ENCODE assay signal across 17 cellular contexts in genomic region chr1:68276448-68276847, GRCh38. TPM values are rescaled to one million over a fixed set of nuclear protein-coding genes. Genes with fewer than 3 reads are reported as not detected.
"Had no signal": no experiment of that assay in that cellular context is flagged by ENCODE, and none has a peak within 500 bp of the region (broad histone marks: within the 10 kb centered on the region; RNA-seq: fewer than 3 reads in every experiment).

No MANE protein-coding gene starts in this region.

- H3K4me3 ChIP-seq: esophagus muscularis mucosa, hepatocyte, mucosa of descending colon, spleen, tibial artery, upper lobe of right lung had no signal

- H3K36me3 ChIP-seq: esophagus muscularis mucosa, neutrophil, spleen, tibial artery, upper lobe of right lung had no signal

- H3K9me3 ChIP-seq: esophagus muscularis mucosa, mucosa of descending colon, neutrophil, spleen, tibial artery, upper lobe of right lung had no signal

- ATAC-seq: left lobe of liver; mucosa of descending colon; naive thymus-derived CD8-positive, alpha-beta T cell; sciatic nerve; stimulated activated memory B cell treated with anti-CD40 and anti-IgM and Interleukin-4, amounts not matched to agents 10 μg/mL and 1 μg/mL and 100 μg/mL, for 72 hours; upper lobe of right lung had no signal

- DNase-seq: effector memory CD4-positive, alpha-beta T cell; mammary epithelial cell; mucosa of descending colon; naive thymus-derived CD8-positive, alpha-beta T cell; posterior cingulate gyrus; spleen; stimulated activated CD4-positive, alpha-beta T cell treated with anti-CD3 and anti-CD28 coated beads, Interleukin-15, amount 100 ng/mL, for 24 hours; stimulated activated CD4-positive, alpha-beta T cell treated with anti-CD3 and anti-CD28 coated beads, Interleukin-1b, Interleukin-23, amount 100 ng/mL, for 48 hours; stimulated activated CD4-positive, alpha-beta T cell treated with anti-CD3 and anti-CD28 coated beads, Interleukin-4, amount 100 ng/mL, for 24 hours; tibial artery; upper lobe of right lung had no signal

- H3K4me1 ChIP-seq: esophagus muscularis mucosa, spleen, tibial artery, upper lobe of right lung had no signal

- H3K27me3 ChIP-seq: esophagus muscularis mucosa, hepatocyte, neutrophil, spleen, tibial artery, upper lobe of right lung had no signal

RNA-seq across cellular contexts. Expression of gene WLS, which starts 44.1 kb away (rescaled TPM):
- total RNA-seq: naive thymus-derived CD8-positive, alpha-beta T cell had no signal
